In genomic region chr6:146878564-146879343, GRCh38 we compare ENCODE assay signal across 1 cellular context.
TF ChIP-seq lines count a peak whose summit lies in the region.

No MANE protein-coding gene starts in this region.

TF ChIP-seq in GM23338, 12 proteins besides CTCF, POLR2A, EP300 and RAD21 (continued from another document):
- TF ChIP-seq CREB1 (CRISPR knock-in tag; IDR thresholded peaks at IDR 0.05; ENCODE audit: low read depth) (no peak), EZH2 (IDR thresholded peaks at IDR 0.05; ENCODE audit: low read depth, unreplicated experiment) (no peak)
